Comparison of ENCODE assay signal across 10 cellular contexts in genomic region chr6:167150815-167151557, GRCh38. TPM values are rescaled to one million over a fixed set of nuclear protein-coding genes. Genes with fewer than 3 reads are reported as not detected.
A peak's percentile ranks its signal among the peaks of the same experiment; 100 is the strongest.
DNase-seq lines count a peak whose midpoint lies in the region; ATAC-seq and TF ChIP-seq lines count a peak whose summit lies in the region.
"Had no signal": no experiment of that assay in that cellular context is flagged by ENCODE, and none has a peak within 500 bp of the region (broad histone marks: within the 10 kb centered on the region; RNA-seq: fewer than 3 reads in every experiment).

No MANE protein-coding gene starts in this region.

- no peaks in the 10 kb centered on the region for H3K9me3 Mint-ChIP-seq in activated CD8-positive, alpha-beta T cell treated with anti-CD3 and anti-CD28 coated beads for 36 hours
- H3K9me3 Mint-ChIP-seq in activated CD8-positive, alpha-beta T cell treated with anti-CD3 and anti-CD28 coated beads, Interleukin-2, amount 10 ng/mL, durations not matched to agents 7 days and 5 days (ENCODE audit: insufficient read depth): no peaks in the 10 kb centered on the region

- TF ChIP-seq CTCF in activated CD8-positive, alpha-beta T cell treated with anti-CD3 and anti-CD28 coated beads for 36 hours (IDR thresholded peaks at IDR 0.05): no peak
- TF ChIP-seq CTCF in body of pancreas (IDR thresholded peaks at IDR 0.05) (no peak), tibial artery (IDR thresholded peaks at IDR 0.05) (no peak)

- peak; percentile 62 for ATAC-seq in activated CD8-positive, alpha-beta T cell treated with anti-CD3 and anti-CD28 coated beads for 36 hours
- ATAC-seq in activated CD8-positive, alpha-beta T cell treated with anti-CD3 and anti-CD28 coated beads, Interleukin-2, amount 10 ng/mL, durations not matched to agents 7 days and 5 days: no peak
- peak; percentile 45 for ATAC-seq in GM21447 (IDR thresholded peaks at IDR 0.05; ENCODE audit: unreplicated experiment)
- ATAC-seq in HG03196 (IDR thresholded peaks at IDR 0.05; ENCODE audit: unreplicated experiment): peak; percentile 43
- no peak for ATAC-seq in body of pancreas

- H3K27me3 Mint-ChIP-seq in activated CD8-positive, alpha-beta T cell treated with anti-CD3 and anti-CD28 coated beads for 36 hours: peaks cover 4% of the 10 kb centered on the region
- peaks cover 3% of the 10 kb centered on the region for H3K27me3 Mint-ChIP-seq in activated CD8-positive, alpha-beta T cell treated with anti-CD3 and anti-CD28 coated beads, Interleukin-2, amount 10 ng/mL, durations not matched to agents 7 days and 5 days (ENCODE audit: low read depth)

- no peak overlapping the region for H2BK120ac ChIP-seq in mesendoderm (ENCODE audit: low read depth, low read length)

- H4K5ac ChIP-seq in mesendoderm (ENCODE audit: low read length): no peak overlapping the region

- H3K27ac Mint-ChIP-seq in activated CD8-positive, alpha-beta T cell treated with anti-CD3 and anti-CD28 coated beads for 36 hours: peak overlapping the region; percentile 15
- H3K27ac Mint-ChIP-seq in activated CD8-positive, alpha-beta T cell treated with anti-CD3 and anti-CD28 coated beads, Interleukin-2, amount 10 ng/mL, durations not matched to agents 7 days and 5 days: no peak overlapping the region

- POLR2A ChIA-PET in activated CD8-positive, alpha-beta T cell treated with anti-CD3 and anti-CD28 coated beads for 36 hours (lab: Charles Lee): no interaction called here
- POLR2A ChIA-PET in activated CD8-positive, alpha-beta T cell treated with anti-CD3 and anti-CD28 coated beads, Interleukin-2, amount 10 ng/mL, durations not matched to agents 7 days and 5 days (lab: Charles Lee): no interaction called here

- H4K8ac ChIP-seq in mesendoderm (ENCODE audit: low read depth, low read length): no peak overlapping the region

- H3K79me2 ChIP-seq in mesendoderm (ENCODE audit: control insufficient read depth, insufficient read depth, low read length): no peaks in the 10 kb centered on the region

- intact Hi-C loops in activated CD8-positive, alpha-beta T cell treated with anti-CD3 and anti-CD28 coated beads for 36 hours (cut with micrococcal nuclease): no loop called here
- intact Hi-C loops in body of pancreas (cut with DNase I) (no loop called here), tibial artery (cut with DNase I; ENCODE audit: low total_unique reads) (no loop called here)

- no peaks in the 10 kb centered on the region for H3K36me3 ChIP-seq in mesendoderm (ENCODE audit: control insufficient read depth, insufficient read depth, low read length)
- H3K36me3 ChIP-seq in body of pancreas (replicated peaks in 1 of 2; ENCODE audit: insufficient read depth in 1 of 2, low read depth in 2 of 2): no peaks in the 10 kb centered on the region
- no peaks in the 10 kb centered on the region for H3K36me3 ChIP-seq in tibial artery

- no peak overlapping the region for H3K4ac ChIP-seq in mesendoderm (ENCODE audit: low read depth, low read length)

- H3K9me3 ChIP-seq in body of pancreas (no peaks in the 10 kb centered on the region), tibial artery (no peaks in the 10 kb centered on the region)

- DNase-seq in activated CD8-positive, alpha-beta T cell treated with anti-CD3 and anti-CD28 coated beads for 36 hours: peak; percentile 48
- no peak for DNase-seq in activated CD8-positive, alpha-beta T cell treated with anti-CD3 and anti-CD28 coated beads, Interleukin-2, amount 10 ng/mL, durations not matched to agents 7 days and 5 days
- DNase-seq in mesendoderm (peak; percentile 90), body of pancreas (no peak), tibial artery (no peak), SW 1271 (lab: John Stamatoyannopoulos, UW) (no peak)
- DNase-seq: PC-9 had no signal

- H3K4me1 Mint-ChIP-seq in activated CD8-positive, alpha-beta T cell treated with anti-CD3 and anti-CD28 coated beads for 36 hours (ENCODE audit: low read depth): peaks cover 22% of the 10 kb centered on the region
- H3K4me1 Mint-ChIP-seq in activated CD8-positive, alpha-beta T cell treated with anti-CD3 and anti-CD28 coated beads, Interleukin-2, amount 10 ng/mL, durations not matched to agents 7 days and 5 days (ENCODE audit: low read depth): peaks cover 20% of the 10 kb centered on the region

- no peaks in the 10 kb centered on the region for H3K79me1 ChIP-seq in mesendoderm (ENCODE audit: low read length)

- H3K18ac ChIP-seq in mesendoderm (ENCODE audit: low read length): no peak overlapping the region

- no peak overlapping the region for H3K4me3 Mint-ChIP-seq in activated CD8-positive, alpha-beta T cell treated with anti-CD3 and anti-CD28 coated beads for 36 hours
- H3K4me3 Mint-ChIP-seq in activated CD8-positive, alpha-beta T cell treated with anti-CD3 and anti-CD28 coated beads, Interleukin-2, amount 10 ng/mL, durations not matched to agents 7 days and 5 days: no peak overlapping the region

- H3K36me3 Mint-ChIP-seq in activated CD8-positive, alpha-beta T cell treated with anti-CD3 and anti-CD28 coated beads for 36 hours (ENCODE audit: low read depth): no peaks in the 10 kb centered on the region
- H3K36me3 Mint-ChIP-seq in activated CD8-positive, alpha-beta T cell treated with anti-CD3 and anti-CD28 coated beads, Interleukin-2, amount 10 ng/mL, durations not matched to agents 7 days and 5 days (ENCODE audit: low read depth): no peaks in the 10 kb centered on the region

- no peak overlapping the region for H3K56ac ChIP-seq in mesendoderm (ENCODE audit: low read length)

- H3K9ac ChIP-seq in mesendoderm (ENCODE audit: low read length): no peak overlapping the region

- H3K4me3 ChIP-seq in mesendoderm (ENCODE audit: low read length) (no peak overlapping the region), body of pancreas (no peak overlapping the region), tibial artery (no peak overlapping the region)
- H3K4me3 ChIP-seq: PC-9 had no signal

- no peak overlapping the region for H3K23ac ChIP-seq in mesendoderm (ENCODE audit: low read length)

- H3K27ac ChIP-seq in mesendoderm (ENCODE audit: low read depth, low read length) (no peak overlapping the region), body of pancreas (no peak overlapping the region), tibial artery (no peak overlapping the region)
- H3K27ac ChIP-seq: PC-9 had no signal

- no peak for TF ChIP-seq POLR2A in body of pancreas (IDR thresholded peaks at IDR 0.05)

- H2BK5ac ChIP-seq in mesendoderm (ENCODE audit: low read length): no peak overlapping the region

- no peak overlapping the region for H2AK5ac ChIP-seq in mesendoderm (ENCODE audit: low read length)

- WGBS in mesendoderm (ENCODE audit: extremely low coverage, insufficient coverage, low lambda C conversion rate): no CpG with 5 or more reads among the region's 6 CpGs
- WGBS in body of pancreas, 2 donors: 81 to 89% methylated on average over 6 of the region's 6 CpGs

- H3K4me2 ChIP-seq in mesendoderm (ENCODE audit: low read length): no peak overlapping the region
- H3K4me2 ChIP-seq: PC-9 had no signal

- CTCF ChIA-PET in activated CD8-positive, alpha-beta T cell treated with anti-CD3 and anti-CD28 coated beads for 36 hours (lab: Charles Lee): interaction anchor here (1.8 to 1.9 kb wide), 2 partner anchors 9 to 376 kb away, joined by 4 to 5 read pairs; no protein-coding TSS in a partner anchor
- CTCF ChIA-PET in activated CD8-positive, alpha-beta T cell treated with anti-CD3 and anti-CD28 coated beads, Interleukin-2, amount 10 ng/mL, durations not matched to agents 7 days and 5 days (lab: Charles Lee): no interaction called here

- H3K27me3 ChIP-seq in mesendoderm (ENCODE audit: insufficient read depth, low read length, poor library complexity) (no peaks in the 10 kb centered on the region), body of pancreas (no peaks in the 10 kb centered on the region), tibial artery (peaks cover 0 to 21% of the 10 kb centered on the region in 2 donors)

- H3K4me1 ChIP-seq in mesendoderm (ENCODE audit: control insufficient read depth, low read depth, low read length) (peaks cover 3% of the 10 kb centered on the region), body of pancreas (no peaks in the 10 kb centered on the region), tibial artery (peaks cover 0 to 9% (median 0%) of the 10 kb centered on the region in 4 donors)

- H2BK15ac ChIP-seq in mesendoderm (replicated peaks; ENCODE audit: low read depth): no peak overlapping the region

RNA-seq across cellular contexts. Expression of gene GPR31, which starts 6.8 kb away (rescaled TPM):
- total RNA-seq in activated CD8-positive, alpha-beta T cell treated with anti-CD3 and anti-CD28 coated beads for 36 hours: not detected
- not detected for total RNA-seq in activated CD8-positive, alpha-beta T cell treated with anti-CD3 and anti-CD28 coated beads, Interleukin-2, amount 10 ng/mL, durations not matched to agents 7 days and 5 days
- polyA plus RNA-seq in mesendoderm (2013, experiment 1 of 2): not detected
- polyA plus RNA-seq in mesendoderm (2013, experiment 2 of 2): 0.03 TPM
- not detected for total RNA-seq in body of pancreas
- total RNA-seq: PC-9 had no signal
- polyA plus RNA-seq: AG04450 had no signal

RNA-seq across cellular contexts. Expression of gene CCR6, which starts 28.1 kb away (rescaled TPM):
- total RNA-seq in activated CD8-positive, alpha-beta T cell treated with anti-CD3 and anti-CD28 coated beads for 36 hours: under 1 TPM in 1 of 2 experiments, not detected in 1; 0.23 TPM
- total RNA-seq in activated CD8-positive, alpha-beta T cell treated with anti-CD3 and anti-CD28 coated beads, Interleukin-2, amount 10 ng/mL, durations not matched to agents 7 days and 5 days: 1 to 10 TPM; 3.8 to 4.4 TPM
- 0.01 TPM for polyA plus RNA-seq in mesendoderm (2013, experiment 1 of 2)
- 0.04 TPM for polyA plus RNA-seq in mesendoderm (2013, experiment 2 of 2)
- total RNA-seq in body of pancreas: not detected
- total RNA-seq: PC-9 had no signal
- polyA plus RNA-seq: AG04450 had no signal

Comparison
In these comparisons a context has a peak if more than half of its experiments do, and no peak if none do; other contexts are left out.
1. ATAC-seq: peak in activated CD8-positive, alpha-beta T cell treated with anti-CD3 and anti-CD28 coated beads for 36 hours (single experiment), GM21447 (single experiment) and HG03196 (single experiment); none in activated CD8-positive, alpha-beta T cell treated with anti-CD3 and anti-CD28 coated beads, Interleukin-2, amount 10 ng/mL, durations not matched to agents 7 days and 5 days (single experiment) and body of pancreas (single experiment).
2. DNase-seq: peak in activated CD8-positive, alpha-beta T cell treated with anti-CD3 and anti-CD28 coated beads for 36 hours (single experiment) and mesendoderm (single experiment); none in activated CD8-positive, alpha-beta T cell treated with anti-CD3 and anti-CD28 coated beads, Interleukin-2, amount 10 ng/mL, durations not matched to agents 7 days and 5 days (single experiment), body of pancreas (0 of 4), tibial artery (0 of 2) and SW 1271 (0 of 2).